ENCODE assay signal across 8 cellular contexts in genomic region chr15:29139540-29140459, GRCh38.
DNase-seq lines count a peak whose midpoint lies in the region; ATAC-seq and TF ChIP-seq lines count a peak whose summit lies in the region.

No MANE protein-coding gene starts in this region.

- peaks cover 3% of the 10 kb centered on the region for H3K4me1 Mint-ChIP-seq in CD14-positive monocyte
- H3K4me1 Mint-ChIP-seq in activated CD4-positive, alpha-beta T cell treated with anti-CD3 and anti-CD28 coated beads, Interleukin-2, amount 10 ng/mL, durations not matched to agents 7 days and 5 days = peaks cover 5% of the 10 kb centered on the region

- H3K36me3 Mint-ChIP-seq in CD14-positive monocyte = no peaks in the 10 kb centered on the region
- no peaks in the 10 kb centered on the region for H3K36me3 Mint-ChIP-seq in activated CD4-positive, alpha-beta T cell treated with anti-CD3 and anti-CD28 coated beads, Interleukin-2, amount 10 ng/mL, durations not matched to agents 7 days and 5 days (ENCODE audit: low read depth)

- peak; percentile 75 for TF ChIP-seq CTCF in CD14-positive monocyte (IDR thresholded peaks at IDR 0.05)

- CTCF ChIA-PET in activated CD4-positive, alpha-beta T cell treated with anti-CD3 and anti-CD28 coated beads, Interleukin-2, amount 10 ng/mL, durations not matched to agents 7 days and 5 days (lab: Charles Lee) = interaction anchor here (0.5 to 1.0 kb wide), 3 partner anchors 10 to 130 kb away, joined by 3 to 4 read pairs (median 4); no protein-coding TSS in a partner anchor

- DNase-seq in CD14-positive monocyte (ENCODE audit: low spot score) (peak; percentile 44), NCI-H1092 (lab: John Stamatoyannopoulos, UW) (peak; percentile 30), lung microvascular endothelial cell (ENCODE audit: low read depth in 2 of 2) (peak; percentile 38 to 56), NCI-H1436 (lab: John Stamatoyannopoulos, UW) (no peak)
- DNase-seq in activated CD4-positive, alpha-beta T cell treated with anti-CD3 and anti-CD28 coated beads, Interleukin-2, amount 10 ng/mL, durations not matched to agents 7 days and 5 days = peak; percentile 49
- DNase-seq in effector CD4-positive, alpha-beta T cell = peak; percentile 25
- DNase-seq in stimulated activated CD8-positive, alpha-beta memory T cell treated with anti-CD3 and anti-CD28 coated beads, Interleukin-7, amount 100 ng/mL, for 1 hour (ENCODE audit: low read depth in 2 of 2) = peak; percentile 24 to 25

- H3K4me3 Mint-ChIP-seq in CD14-positive monocyte = peak overlapping the region in 1 of 2 donors; percentile 46
- no peak overlapping the region for H3K4me3 Mint-ChIP-seq in activated CD4-positive, alpha-beta T cell treated with anti-CD3 and anti-CD28 coated beads, Interleukin-2, amount 10 ng/mL, durations not matched to agents 7 days and 5 days

- peak overlapping the region in 1 of 7 donors; percentile 39 for H3K27ac Mint-ChIP-seq in CD14-positive monocyte
- H3K27ac Mint-ChIP-seq in activated CD4-positive, alpha-beta T cell treated with anti-CD3 and anti-CD28 coated beads, Interleukin-2, amount 10 ng/mL, durations not matched to agents 7 days and 5 days = no peak overlapping the region

- H3K27me3 Mint-ChIP-seq in CD14-positive monocyte (ENCODE audit: low read depth in 3 of 3) = peaks cover 12 to 22% (median 14%) of the 10 kb centered on the region in 3 donors
- peaks cover 19% of the 10 kb centered on the region for H3K27me3 Mint-ChIP-seq in activated CD4-positive, alpha-beta T cell treated with anti-CD3 and anti-CD28 coated beads, Interleukin-2, amount 10 ng/mL, durations not matched to agents 7 days and 5 days

- POLR2A ChIA-PET in activated CD4-positive, alpha-beta T cell treated with anti-CD3 and anti-CD28 coated beads, Interleukin-2, amount 10 ng/mL, durations not matched to agents 7 days and 5 days (lab: Charles Lee) = interaction anchor here (0.5 kb wide), 1 partner anchor 383 kb away, joined by 3 read pairs; no protein-coding TSS in a partner anchor

- H3K9me3 Mint-ChIP-seq in CD14-positive monocyte = peaks cover 0 to 4% (median 0%) of the 10 kb centered on the region in 7 donors
- no peaks in the 10 kb centered on the region for H3K9me3 Mint-ChIP-seq in activated CD4-positive, alpha-beta T cell treated with anti-CD3 and anti-CD28 coated beads, Interleukin-2, amount 10 ng/mL, durations not matched to agents 7 days and 5 days

- ATAC-seq in GM19463 (IDR thresholded peaks at IDR 0.05; ENCODE audit: unreplicated experiment) = peak; percentile 54

- intact Hi-C loops in CD14-positive monocyte (cut with micrococcal nuclease) = no loop called here
